9 cellular contexts compared by ENCODE assay signal in genomic region chr11:69814902-69815301, GRCh38. TPM values are rescaled to one million over a fixed set of nuclear protein-coding genes. Genes with fewer than 3 reads are reported as not detected.
"Had no signal": no experiment of that assay in that cellular context is flagged by ENCODE, and none has a peak within 500 bp of the region (broad histone marks: within the 10 kb centered on the region; RNA-seq: fewer than 3 reads in every experiment).

No MANE protein-coding gene starts in this region.

- H3K4me2 ChIP-seq: GM23338 had no signal

- DNase-seq: H9, HCEC 1CT, HFFc6 had no signal

- H3K27ac Mint-ChIP-seq: GM23338, H9, HFFc6, IgD-negative memory B cell had no signal

- H2AFZ ChIP-seq: GM23338 had no signal

- H3K4me3 ChIP-seq: GM23338 had no signal

- ATAC-seq: GM23338 had no signal

- H3K27ac ChIP-seq: HL-60 had no signal

- H3K4me3 Mint-ChIP-seq: GM23338, H9, HFFc6, IgD-negative memory B cell had no signal

- FAIRE-seq: H1, H54 had no signal

- H3K9me3 Mint-ChIP-seq: HFFc6, IgD-negative memory B cell had no signal

- H3K4me1 Mint-ChIP-seq: IgD-negative memory B cell had no signal

RNA-seq across cellular contexts. Expression of gene FGF3, which starts 4.3 kb away (rescaled TPM):
- total RNA-seq: H1, H9, HFFc6, HT1080 had no signal
- polyA plus RNA-seq: GM23338, H1, IgD-negative memory B cell had no signal

RNA-seq across cellular contexts. Expression of gene FGF4, which starts 39.8 kb away (rescaled TPM):
- total RNA-seq: HFFc6, HT1080 had no signal
- polyA plus RNA-seq: IgD-negative memory B cell had no signal
